Comparison of ENCODE assay signal across 1 cellular context in the genomic region with DNA sequence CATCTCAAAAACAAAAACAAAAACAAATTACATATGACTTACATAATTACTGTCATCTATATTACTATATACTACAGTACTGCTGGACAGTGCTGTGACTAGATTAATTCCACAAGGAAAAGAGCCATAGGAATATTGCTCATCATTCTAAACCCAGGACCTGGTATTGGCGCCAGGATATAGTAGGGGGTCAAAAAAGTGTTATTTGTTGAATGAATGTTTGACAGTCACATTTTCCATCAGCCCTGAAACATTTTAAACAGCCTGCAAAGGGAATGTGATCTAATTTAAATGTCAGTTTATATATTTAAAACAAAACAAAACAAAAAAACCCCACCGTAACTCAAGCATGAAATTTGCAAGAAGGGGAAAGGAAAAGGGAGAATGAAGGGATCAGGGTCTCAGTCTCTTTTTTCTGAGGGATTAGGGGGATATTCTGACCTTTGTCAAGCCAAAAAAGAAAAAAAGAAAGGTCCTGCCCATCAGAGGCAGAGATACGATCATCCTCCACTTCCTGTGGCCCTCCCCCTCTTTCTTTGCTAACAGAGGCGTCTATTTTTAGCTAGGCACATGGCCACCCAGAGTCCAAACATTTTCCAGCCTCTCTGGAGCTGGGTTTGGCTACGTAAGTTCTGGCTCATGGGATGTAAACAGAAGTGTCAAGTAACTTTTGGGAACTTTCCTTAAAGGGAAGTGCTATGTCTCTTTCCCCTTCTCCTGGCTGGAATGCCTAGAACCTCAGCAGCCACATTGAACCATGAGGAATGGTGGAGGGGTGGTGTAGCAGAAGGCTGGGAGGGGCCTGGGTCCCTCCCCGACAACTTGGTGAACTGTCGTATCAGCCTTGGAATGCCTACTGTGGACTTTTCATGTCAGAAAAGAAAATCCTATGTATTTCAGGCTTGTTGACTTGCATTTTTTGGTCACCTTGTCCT.
TF ChIP-seq lines count a peak whose summit lies in the region.

No MANE protein-coding gene starts in this region.

TF ChIP-seq in K562, 482 proteins besides CTCF, POLR2A, EP300 and RAD21 (continued from another document and continues in another):
- TF ChIP-seq ZFP36 (IDR thresholded peaks at IDR 0.05; ENCODE audit: low read depth, low read length, partially characterized antibody) (no peak), VEZF1 (CRISPR knock-in tag; IDR thresholded peaks at IDR 0.05) (peak; percentile 96), RAD51 (IDR thresholded peaks at IDR 0.05; ENCODE audit: borderline replicate concordance, low read depth) (peak; percentile 57; the same call in 1 of the 2 replicates), PTBP1 (IDR thresholded peaks at IDR 0.05; ENCODE audit: low read depth, low read length) (no peak), WHSC1 (IDR thresholded peaks at IDR 0.05; ENCODE audit: low read length) (no peak), STAG1 (CRISPR knock-in tag; IDR thresholded peaks at IDR 0.05; ENCODE audit: borderline replicate concordance) (no peak), HDAC3 (IDR thresholded peaks at IDR 0.05; ENCODE audit: borderline replicate concordance, partially characterized antibody) (peak; percentile 70), SMARCA5 (IDR thresholded peaks at IDR 0.05) (peak; percentile 44; the same call in 1 of the 2 replicates), RBM17 (IDR thresholded peaks at IDR 0.05; ENCODE audit: borderline replicate concordance, low read depth, low read length) (no peak), ETV1 (tag; conservative IDR thresholded peaks at IDR 0.05; ENCODE audit: low read depth) (peak; percentile 98), DMBX1 (CRISPR knock-in tag; IDR thresholded peaks at IDR 0.05; ENCODE audit: borderline replicate concordance) (peak; percentile 93; the same call in 1 of the 2 replicates), TRIM28 (IDR thresholded peaks at IDR 0.05) (peak; percentile 79), GTF2B (IDR thresholded peaks at IDR 0.05; ENCODE audit: extremely low read depth, insufficient read length) (no peak), HNRNPL (IDR thresholded peaks at IDR 0.05; ENCODE audit: low read depth, low read length) (no peak), PYGO2 (tag; IDR thresholded peaks at IDR 0.05) (peak; percentile 73), HOXB6 (CRISPR knock-in tag; IDR thresholded peaks at IDR 0.05; ENCODE audit: borderline replicate concordance) (no peak), MAFK (IDR thresholded peaks at IDR 0.05; ENCODE audit: low read length) (no peak; the same call in 1 of the 2 replicates), ZNF696 (CRISPR knock-in tag; conservative IDR thresholded peaks at IDR 0.05) (no peak), KDM2B (CRISPR knock-in tag; IDR thresholded peaks at IDR 0.05) (no peak), TRIM25 (IDR thresholded peaks at IDR 0.05; ENCODE audit: borderline replicate concordance) (no peak), SP1 (CRISPR knock-in tag; IDR thresholded peaks at IDR 0.05) (no peak), PRPF4 (IDR thresholded peaks at IDR 0.05; ENCODE audit: insufficient read depth, low read depth, low read length, poor library complexity, severe bottlenecking) (no peak), NUFIP1 (IDR thresholded peaks at IDR 0.05; ENCODE audit: partially characterized antibody) (peak; percentile 37), ZNF133 (CRISPR knock-in tag; IDR thresholded peaks at IDR 0.05) (no peak), POLR3A (IDR thresholded peaks at IDR 0.05; ENCODE audit: borderline replicate concordance, extremely low read depth, insufficient read depth, insufficient read length) (no peak), SMAD2 (IDR thresholded peaks at IDR 0.05; ENCODE audit: low read depth, low read length) (no peak), ESRRB (CRISPR knock-in tag; IDR thresholded peaks at IDR 0.05; ENCODE audit: borderline replicate concordance) (no peak), ZNF445 (CRISPR knock-in tag; IDR thresholded peaks at IDR 0.05; ENCODE audit: low read depth) (no peak), NR1H2 (CRISPR knock-in tag; IDR thresholded peaks at IDR 0.05) (no peak), POLR3G (IDR thresholded peaks at IDR 0.05; ENCODE audit: extremely low read depth, insufficient read length, insufficient replicate concordance) (no peak), ILF3 (IDR thresholded peaks at IDR 0.05; ENCODE audit: borderline replicate concordance) (no peak), SIX5 (IDR thresholded peaks at IDR 0.05; ENCODE audit: borderline replicate concordance in 1 of 2, insufficient read depth in 1 of 2, low read depth in 1 of 2, low read length in 2 of 2) (no peak), PHTF2 (CRISPR knock-in tag; IDR thresholded peaks at IDR 0.05) (no peak), NFIX (CRISPR knock-in tag; IDR thresholded peaks at IDR 0.05; ENCODE audit: low read depth) (no peak), CC2D1A (IDR thresholded peaks at IDR 0.05) (no peak), SAFB (IDR thresholded peaks at IDR 0.05; ENCODE audit: borderline replicate concordance, low read depth, low read length) (no peak), DLX4 (CRISPR knock-in tag; IDR thresholded peaks at IDR 0.05) (no peak), CHD4 (IDR thresholded peaks at IDR 0.05; ENCODE audit: insufficient read depth, insufficient replicate concordance, low read depth, low read length, poor library complexity, severe bottlenecking) (no peak), ZNF444 (CRISPR knock-in tag; IDR thresholded peaks at IDR 0.05) (0 out of 2 replicates have a peak, but pooled peaks have one; percentile 20), MIER1 (IDR thresholded peaks at IDR 0.05; ENCODE audit: low read depth) (no peak), TBP (optimal IDR thresholded peaks at IDR 0.05; ENCODE audit: low read depth, low read length) (peak; percentile 58)
- TF ChIP-seq, protein P1, sequence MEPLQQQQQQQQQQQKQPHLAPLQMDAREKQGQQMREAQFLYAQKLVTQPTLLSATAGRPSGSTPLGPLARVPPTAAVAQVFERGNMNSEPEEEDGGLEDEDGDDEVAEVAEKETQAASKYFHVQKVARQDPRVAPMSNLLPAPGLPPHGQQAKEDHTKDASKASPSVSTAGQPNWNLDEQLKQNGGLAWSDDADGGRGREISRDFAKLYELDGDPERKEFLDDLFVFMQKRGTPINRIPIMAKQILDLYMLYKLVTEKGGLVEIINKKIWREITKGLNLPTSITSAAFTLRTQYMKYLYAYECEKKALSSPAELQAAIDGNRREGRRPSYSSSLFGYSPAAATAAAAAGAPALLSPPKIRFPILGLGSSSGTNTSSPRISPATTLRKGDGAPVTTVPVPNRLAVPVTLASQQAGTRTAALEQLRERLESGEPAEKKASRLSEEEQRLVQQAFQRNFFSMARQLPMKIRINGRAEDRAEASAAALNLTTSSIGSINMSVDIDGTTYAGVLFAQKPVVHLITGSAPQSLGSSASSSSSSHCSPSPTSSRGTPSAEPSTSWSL (CRISPR knock-in tag; IDR thresholded peaks at IDR 0.05; ENCODE audit: borderline replicate concordance) = no peak
- TF ChIP-seq, protein P2, sequence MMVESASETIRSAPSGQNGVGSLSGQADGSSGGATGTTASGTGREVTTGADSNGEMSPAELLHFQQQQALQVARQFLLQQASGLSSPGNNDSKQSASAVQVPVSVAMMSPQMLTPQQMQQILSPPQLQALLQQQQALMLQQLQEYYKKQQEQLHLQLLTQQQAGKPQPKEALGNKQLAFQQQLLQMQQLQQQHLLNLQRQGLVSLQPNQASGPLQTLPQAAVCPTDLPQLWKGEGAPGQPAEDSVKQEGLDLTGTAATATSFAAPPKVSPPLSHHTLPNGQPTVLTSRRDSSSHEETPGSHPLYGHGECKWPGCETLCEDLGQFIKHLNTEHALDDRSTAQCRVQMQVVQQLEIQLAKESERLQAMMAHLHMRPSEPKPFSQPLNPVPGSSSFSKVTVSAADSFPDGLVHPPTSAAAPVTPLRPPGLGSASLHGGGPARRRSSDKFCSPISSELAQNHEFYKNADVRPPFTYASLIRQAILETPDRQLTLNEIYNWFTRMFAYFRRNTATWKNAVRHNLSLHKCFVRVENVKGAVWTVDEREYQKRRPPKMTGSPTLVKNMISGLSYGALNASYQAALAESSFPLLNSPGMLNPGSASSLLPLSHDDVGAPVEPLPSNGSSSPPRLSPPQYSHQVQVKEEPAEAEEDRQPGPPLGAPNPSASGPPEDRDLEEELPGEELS (CRISPR knock-in tag; IDR thresholded peaks at IDR 0.05; ENCODE audit: borderline replicate concordance) = no peak
- TF ChIP-seq, protein P3, sequence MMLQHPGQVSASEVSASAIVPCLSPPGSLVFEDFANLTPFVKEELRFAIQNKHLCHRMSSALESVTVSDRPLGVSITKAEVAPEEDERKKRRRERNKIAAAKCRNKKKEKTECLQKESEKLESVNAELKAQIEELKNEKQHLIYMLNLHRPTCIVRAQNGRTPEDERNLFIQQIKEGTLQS (IDR thresholded peaks at IDR 0.05) = no peak
- TF ChIP-seq, protein P3 (CRISPR knock-in tag; conservative IDR thresholded peaks at IDR 0.05) = peak; percentile 61; the same call in 1 of the 2 replicates
- TF ChIP-seq, protein P4, sequence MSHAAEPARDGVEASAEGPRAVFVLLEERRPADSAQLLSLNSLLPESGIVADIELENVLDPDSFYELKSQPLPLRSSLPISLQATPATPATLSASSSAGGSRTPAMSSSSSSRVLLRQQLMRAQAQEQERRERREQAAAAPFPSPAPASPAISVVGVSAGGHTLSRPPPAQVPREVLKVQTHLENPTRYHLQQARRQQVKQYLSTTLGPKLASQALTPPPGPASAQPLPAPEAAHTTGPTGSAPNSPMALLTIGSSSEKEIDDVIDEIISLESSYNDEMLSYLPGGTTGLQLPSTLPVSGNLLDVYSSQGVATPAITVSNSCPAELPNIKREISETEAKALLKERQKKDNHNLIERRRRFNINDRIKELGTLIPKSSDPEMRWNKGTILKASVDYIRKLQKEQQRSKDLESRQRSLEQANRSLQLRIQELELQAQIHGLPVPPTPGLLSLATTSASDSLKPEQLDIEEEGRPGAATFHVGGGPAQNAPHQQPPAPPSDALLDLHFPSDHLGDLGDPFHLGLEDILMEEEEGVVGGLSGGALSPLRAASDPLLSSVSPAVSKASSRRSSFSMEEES (CRISPR knock-in tag; IDR thresholded peaks at IDR 0.05) = peak; percentile 10; the same call in 1 of the 2 replicates
- TF ChIP-seq, protein P5, sequence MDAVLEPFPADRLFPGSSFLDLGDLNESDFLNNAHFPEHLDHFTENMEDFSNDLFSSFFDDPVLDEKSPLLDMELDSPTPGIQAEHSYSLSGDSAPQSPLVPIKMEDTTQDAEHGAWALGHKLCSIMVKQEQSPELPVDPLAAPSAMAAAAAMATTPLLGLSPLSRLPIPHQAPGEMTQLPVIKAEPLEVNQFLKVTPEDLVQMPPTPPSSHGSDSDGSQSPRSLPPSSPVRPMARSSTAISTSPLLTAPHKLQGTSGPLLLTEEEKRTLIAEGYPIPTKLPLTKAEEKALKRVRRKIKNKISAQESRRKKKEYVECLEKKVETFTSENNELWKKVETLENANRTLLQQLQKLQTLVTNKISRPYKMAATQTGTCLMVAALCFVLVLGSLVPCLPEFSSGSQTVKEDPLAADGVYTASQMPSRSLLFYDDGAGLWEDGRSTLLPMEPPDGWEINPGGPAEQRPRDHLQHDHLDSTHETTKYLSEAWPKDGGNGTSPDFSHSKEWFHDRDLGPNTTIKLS (IDR thresholded peaks at IDR 0.05; ENCODE audit: borderline replicate concordance, low read depth) = 0 out of 2 replicates have a peak, but pooled peaks have one; percentile 32
- TF ChIP-seq, protein P6, sequence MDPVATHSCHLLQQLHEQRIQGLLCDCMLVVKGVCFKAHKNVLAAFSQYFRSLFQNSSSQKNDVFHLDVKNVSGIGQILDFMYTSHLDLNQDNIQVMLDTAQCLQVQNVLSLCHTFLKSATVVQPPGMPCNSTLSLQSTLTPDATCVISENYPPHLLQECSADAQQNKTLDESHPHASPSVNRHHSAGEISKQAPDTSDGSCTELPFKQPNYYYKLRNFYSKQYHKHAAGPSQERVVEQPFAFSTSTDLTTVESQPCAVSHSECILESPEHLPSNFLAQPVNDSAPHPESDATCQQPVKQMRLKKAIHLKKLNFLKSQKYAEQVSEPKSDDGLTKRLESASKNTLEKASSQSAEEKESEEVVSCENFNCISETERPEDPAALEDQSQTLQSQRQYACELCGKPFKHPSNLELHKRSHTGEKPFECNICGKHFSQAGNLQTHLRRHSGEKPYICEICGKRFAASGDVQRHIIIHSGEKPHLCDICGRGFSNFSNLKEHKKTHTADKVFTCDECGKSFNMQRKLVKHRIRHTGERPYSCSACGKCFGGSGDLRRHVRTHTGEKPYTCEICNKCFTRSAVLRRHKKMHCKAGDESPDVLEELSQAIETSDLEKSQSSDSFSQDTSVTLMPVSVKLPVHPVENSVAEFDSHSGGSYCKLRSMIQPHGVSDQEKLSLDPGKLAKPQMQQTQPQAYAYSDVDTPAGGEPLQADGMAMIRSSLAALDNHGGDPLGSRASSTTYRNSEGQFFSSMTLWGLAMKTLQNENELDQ (CRISPR knock-in tag; IDR thresholded peaks at IDR 0.05; ENCODE audit: borderline replicate concordance) = no peak
